21 cellular contexts compared by ENCODE assay signal in genomic region chr12:87140257-87140656, GRCh38.
DNase-seq lines count a peak whose midpoint lies in the region; ATAC-seq and TF ChIP-seq lines count a peak whose summit lies in the region.
"Had no signal": no experiment of that assay in that cellular context is flagged by ENCODE, and none has a peak within 500 bp of the region (broad histone marks: within the 10 kb centered on the region; RNA-seq: fewer than 3 reads in every experiment).

No MANE protein-coding gene starts in this region.

- H3K27ac Mint-ChIP-seq in MCF 10A (ENCODE audit: low read depth, unreplicated experiment) = peak overlapping the region; percentile 82
- H3K27ac Mint-ChIP-seq in activated CD4-positive, alpha-beta T cell treated with anti-CD3 and anti-CD28 coated beads, Interleukin-2, amount 10 ng/mL, durations not matched to agents 7 days and 5 days = no peak overlapping the region
- H3K27ac Mint-ChIP-seq: activated CD4-positive, alpha-beta T cell treated with anti-CD3 and anti-CD28 coated beads for 36 hours; activated naive CD4-positive, alpha-beta T cell treated with anti-CD3 and anti-CD28 coated beads, Interleukin-2, amount 10 ng/mL, durations not matched to agents 7 days and 5 days; CD14-positive monocyte; effector memory CD8-positive, alpha-beta T cell; nephron progenitor cell; stimulated activated naive CD8-positive, alpha-beta T cell treated with anti-CD3 and anti-CD28 coated beads, Interleukin-15, amount 100 ng/mL, for 72 hours; T-helper 17 cell had no signal

- H3K27me3 Mint-ChIP-seq in MCF 10A (ENCODE audit: insufficient read depth, unreplicated experiment) = no peaks in the 10 kb centered on the region
- no peaks in the 10 kb centered on the region for H3K27me3 Mint-ChIP-seq in activated CD4-positive, alpha-beta T cell treated with anti-CD3 and anti-CD28 coated beads, Interleukin-2, amount 10 ng/mL, durations not matched to agents 7 days and 5 days
- H3K27me3 Mint-ChIP-seq: activated CD4-positive, alpha-beta T cell treated with anti-CD3 and anti-CD28 coated beads for 36 hours; activated naive CD4-positive, alpha-beta T cell treated with anti-CD3 and anti-CD28 coated beads, Interleukin-2, amount 10 ng/mL, durations not matched to agents 7 days and 5 days; effector memory CD8-positive, alpha-beta T cell; stimulated activated naive CD8-positive, alpha-beta T cell treated with anti-CD3 and anti-CD28 coated beads, Interleukin-15, amount 100 ng/mL, for 72 hours; T-helper 17 cell had no signal

- no peak overlapping the region for H3K27ac ChIP-seq in breast epithelium

- DNase-seq in MCF 10A (ENCODE audit: unreplicated experiment) = peak; percentile 76
- DNase-seq in breast epithelium (ENCODE audit: low spot score in 2 of 2) = no peak
- DNase-seq in adipocyte (ENCODE audit: low read depth) = peak; percentile 92
- DNase-seq in fibroblast of the conjunctiva (ENCODE audit: low read depth) = peak; percentile 30
- peak; percentile 78 for DNase-seq in stromal cell of bone marrow (ENCODE audit: low read depth)
- DNase-seq in activated CD4-positive, alpha-beta T cell treated with anti-CD3 and anti-CD28 coated beads, Interleukin-2, amount 10 ng/mL, durations not matched to agents 7 days and 5 days = no peak
- DNase-seq in HAP-1 (ENCODE audit: low spot score in 2 of 2) = no peak
- DNase-seq: activated CD4-positive, alpha-beta T cell treated with anti-CD3 and anti-CD28 coated beads for 36 hours; activated naive CD4-positive, alpha-beta T cell treated with anti-CD3 and anti-CD28 coated beads, Interleukin-2, amount 10 ng/mL, durations not matched to agents 7 days and 5 days; DMS53; effector memory CD8-positive, alpha-beta T cell; mesendoderm; MM.1S; NCI-H2081; NCI-H774; nephron progenitor cell; stimulated activated naive CD8-positive, alpha-beta T cell treated with anti-CD3 and anti-CD28 coated beads, Interleukin-15, amount 100 ng/mL, for 72 hours; T-helper 17 cell had no signal

- H3K9me3 ChIP-seq in breast epithelium (peaks cover 0 to 10% of the 10 kb centered on the region in 2 donors), adipocyte (ENCODE audit: control insufficient read depth, low read length) (peaks cover 3% of the 10 kb centered on the region), HAP-1 (no peaks in the 10 kb centered on the region)

- CTCF ChIA-PET in MCF 10A (lab: Yijun Ruan, JAX) = interaction anchor here (0.6 to 1.0 kb wide), 3 partner anchors 20 to 1596 kb away, joined by 3 read pairs; no protein-coding TSS in a partner anchor
- CTCF ChIA-PET in activated CD4-positive, alpha-beta T cell treated with anti-CD3 and anti-CD28 coated beads, Interleukin-2, amount 10 ng/mL, durations not matched to agents 7 days and 5 days (lab: Charles Lee) = no interaction called here

- no peak overlapping the region for H3K4me3 Mint-ChIP-seq in MCF 10A (ENCODE audit: unreplicated experiment)
- H3K4me3 Mint-ChIP-seq in activated CD4-positive, alpha-beta T cell treated with anti-CD3 and anti-CD28 coated beads, Interleukin-2, amount 10 ng/mL, durations not matched to agents 7 days and 5 days = no peak overlapping the region
- H3K4me3 Mint-ChIP-seq: activated CD4-positive, alpha-beta T cell treated with anti-CD3 and anti-CD28 coated beads for 36 hours; activated naive CD4-positive, alpha-beta T cell treated with anti-CD3 and anti-CD28 coated beads, Interleukin-2, amount 10 ng/mL, durations not matched to agents 7 days and 5 days; CD14-positive monocyte; effector memory CD8-positive, alpha-beta T cell; nephron progenitor cell; stimulated activated naive CD8-positive, alpha-beta T cell treated with anti-CD3 and anti-CD28 coated beads, Interleukin-15, amount 100 ng/mL, for 72 hours; T-helper 17 cell had no signal

- H3K4me1 Mint-ChIP-seq in MCF 10A (ENCODE audit: insufficient read depth, unreplicated experiment) = peaks cover 31% of the 10 kb centered on the region
- no peaks in the 10 kb centered on the region for H3K4me1 Mint-ChIP-seq in activated CD4-positive, alpha-beta T cell treated with anti-CD3 and anti-CD28 coated beads, Interleukin-2, amount 10 ng/mL, durations not matched to agents 7 days and 5 days
- H3K4me1 Mint-ChIP-seq: activated CD4-positive, alpha-beta T cell treated with anti-CD3 and anti-CD28 coated beads for 36 hours; activated naive CD4-positive, alpha-beta T cell treated with anti-CD3 and anti-CD28 coated beads, Interleukin-2, amount 10 ng/mL, durations not matched to agents 7 days and 5 days; CD14-positive monocyte; nephron progenitor cell; stimulated activated naive CD8-positive, alpha-beta T cell treated with anti-CD3 and anti-CD28 coated beads, Interleukin-15, amount 100 ng/mL, for 72 hours; T-helper 17 cell had no signal

- no peak for ATAC-seq in activated CD4-positive, CD25-positive, alpha-beta regulatory T cell treated with anti-CD3 and anti-CD28 coated beads, Interleukin-2, amount 50 U/mL, for 24 hours
- ATAC-seq: activated CD4-positive, alpha-beta T cell treated with anti-CD3 and anti-CD28 coated beads for 36 hours; effector memory CD8-positive, alpha-beta T cell; HCT116; stimulated activated naive CD8-positive, alpha-beta T cell treated with anti-CD3 and anti-CD28 coated beads, Interleukin-15, amount 100 ng/mL, for 72 hours; T-helper 17 cell had no signal

- H3K9ac ChIP-seq in adipocyte (ENCODE audit: low read length) = no peak overlapping the region

- BruUV-seq in MCF 10A (replicated peaks; lab: Mats Ljungman, UMichigan) = no TSS peak

- intact Hi-C loops in MCF 10A (cut with micrococcal nuclease) (no loop called here), breast epithelium (cut with DNase I; ENCODE audit: low total_unique reads) (no loop called here)

- H3K4me1 ChIP-seq in breast epithelium (no peaks in the 10 kb centered on the region), adipocyte (ENCODE audit: control insufficient read depth, insufficient read depth, low read length) (peaks cover 26% of the 10 kb centered on the region), HAP-1 (no peaks in the 10 kb centered on the region)

- in situ Hi-C loops in HAP-1 (cut with MboI; ENCODE audit: low sequenced_read_pairs) = no loop called here

- H3K36me3 Mint-ChIP-seq in MCF 10A (ENCODE audit: insufficient read depth, unreplicated experiment) = peaks cover 6% of the 10 kb centered on the region
- H3K36me3 Mint-ChIP-seq in activated CD4-positive, alpha-beta T cell treated with anti-CD3 and anti-CD28 coated beads, Interleukin-2, amount 10 ng/mL, durations not matched to agents 7 days and 5 days (ENCODE audit: low read depth) = no peaks in the 10 kb centered on the region
- H3K36me3 Mint-ChIP-seq: activated naive CD4-positive, alpha-beta T cell treated with anti-CD3 and anti-CD28 coated beads, Interleukin-2, amount 10 ng/mL, durations not matched to agents 7 days and 5 days; CD14-positive monocyte had no signal

- no peak for TF ChIP-seq POLR2A in breast epithelium (IDR thresholded peaks at IDR 0.05)

- POLR2A ChIA-PET in MCF 10A (lab: Yijun Ruan, JAX) = interaction anchor here (0.6 to 1.5 kb wide), 6 partner anchors 10 to 813 kb away, joined by 3 to 5 read pairs (median 3); no protein-coding TSS in a partner anchor
- POLR2A ChIA-PET in activated CD4-positive, alpha-beta T cell treated with anti-CD3 and anti-CD28 coated beads, Interleukin-2, amount 10 ng/mL, durations not matched to agents 7 days and 5 days (lab: Charles Lee) = no interaction called here

- H3K36me3 ChIP-seq in breast epithelium = no peaks in the 10 kb centered on the region
- no peaks in the 10 kb centered on the region for H3K36me3 ChIP-seq in adipocyte (ENCODE audit: control insufficient read depth, insufficient read depth, low read length, severe bottlenecking)
- no peaks in the 10 kb centered on the region for H3K36me3 ChIP-seq in HAP-1 (replicated peaks)

- TF ChIP-seq CTCF in MCF 10A (IDR thresholded peaks at IDR 0.05; ENCODE audit: unreplicated experiment) = no peak
- no peak for TF ChIP-seq CTCF in breast epithelium (IDR thresholded peaks at IDR 0.05)

- H3K27me3 ChIP-seq in breast epithelium = no peaks in the 10 kb centered on the region
- H3K27me3 ChIP-seq in adipocyte (replicated peaks; ENCODE audit: control insufficient read depth, insufficient read depth, low read length) = no peaks in the 10 kb centered on the region
- H3K27me3 ChIP-seq in HAP-1 (ENCODE audit: low read depth) = no peaks in the 10 kb centered on the region

- H3K9me3 Mint-ChIP-seq in MCF 10A (ENCODE audit: unreplicated experiment) = no peaks in the 10 kb centered on the region
- no peaks in the 10 kb centered on the region for H3K9me3 Mint-ChIP-seq in activated CD4-positive, alpha-beta T cell treated with anti-CD3 and anti-CD28 coated beads, Interleukin-2, amount 10 ng/mL, durations not matched to agents 7 days and 5 days
- H3K9me3 Mint-ChIP-seq: nephron progenitor cell had no signal

- H3K4me3 ChIP-seq in breast epithelium (no peak overlapping the region), adipocyte (ENCODE audit: low read length) (no peak overlapping the region), HAP-1 (no peak overlapping the region)

Comparison
In these comparisons a context has a peak if more than half of its experiments do, and no peak if none do; other contexts are left out.
1. DNase-seq: peak in MCF 10A (single experiment), adipocyte (single experiment), fibroblast of the conjunctiva (single experiment) and stromal cell of bone marrow (single experiment); none in breast epithelium (0 of 2), activated CD4-positive, alpha-beta T cell treated with anti-CD3 and anti-CD28 coated beads, Interleukin-2, amount 10 ng/mL, durations not matched to agents 7 days and 5 days (single experiment) and HAP-1 (0 of 2).